ENCODE assay signal across 19 cellular contexts in the genomic region with DNA sequence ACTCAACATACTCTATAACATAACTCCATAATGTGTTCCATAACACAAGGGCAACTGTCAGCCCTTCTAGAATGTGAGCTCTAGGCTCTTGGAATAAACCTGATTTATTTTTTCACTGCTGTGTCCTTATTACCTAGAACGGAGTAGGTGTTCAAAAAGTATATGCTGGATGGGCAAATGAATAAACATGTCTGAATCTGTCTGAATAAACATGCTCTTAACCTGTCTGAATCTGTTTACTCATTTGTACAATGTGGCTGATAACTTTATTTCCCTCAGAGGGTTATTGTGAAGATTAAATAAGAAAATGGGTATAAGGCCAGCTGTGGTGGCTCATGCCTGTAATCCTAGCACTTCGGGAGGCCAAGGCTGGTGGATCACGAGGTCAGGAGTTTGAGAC. TPM values are rescaled to one million over a fixed set of nuclear protein-coding genes. Genes with fewer than 3 reads are reported as not detected.
A peak's percentile ranks its signal among the peaks of the same experiment; 100 is the strongest.
DNase-seq lines count a peak whose midpoint lies in the region; ATAC-seq, FAIRE-seq and TF ChIP-seq lines count a peak whose summit lies in the region.
"Had no signal": no experiment of that assay in that cellular context is flagged by ENCODE, and none has a peak within 500 bp of the region (broad histone marks: within the 10 kb centered on the region; RNA-seq: fewer than 3 reads in every experiment).

No MANE protein-coding gene starts in this region.

- 78% methylated on average over 3 of the region's 3 CpGs for WGBS in mesenchymal stem cell

- H2BK12ac ChIP-seq in mesenchymal stem cell (ENCODE audit: low read length in 2 of 2) = no peak overlapping the region

- TF ChIP-seq CTCF in nephron (IDR thresholded peaks at IDR 0.05; ENCODE audit: unreplicated experiment in 3 of 3) = no peak

- no peak overlapping the region for H2AK5ac ChIP-seq in mesenchymal stem cell (ENCODE audit: low read length, severe bottlenecking)

- no peak for ATAC-seq in T-helper 17 cell
- no peak for ATAC-seq in GM18909 (IDR thresholded peaks at IDR 0.05; ENCODE audit: poor library complexity, unreplicated experiment)
- ATAC-seq: HCT116 had no signal

- H2AFZ ChIP-seq in mesenchymal stem cell (ENCODE audit: low read depth, low read length) = no peak overlapping the region

- no peaks in the 10 kb centered on the region for H3K27me3 Mint-ChIP-seq in activated CD4-positive, alpha-beta memory T cell treated with anti-CD3 and anti-CD28 coated beads, Interleukin-2, amount 10 ng/mL, durations not matched to agents 7 days and 5 days
- H3K27me3 Mint-ChIP-seq in activated CD4-positive, alpha-beta memory T cell treated with anti-CD3 and anti-CD28 coated beads for 36 hours = no peaks in the 10 kb centered on the region
- no peaks in the 10 kb centered on the region for H3K27me3 Mint-ChIP-seq in T-helper 17 cell
- no peaks in the 10 kb centered on the region for H3K27me3 Mint-ChIP-seq in nephron (ENCODE audit: low read depth)

- no peak for FAIRE-seq in frontal cortex (lab: Jason Lieb, UNC)
- FAIRE-seq: GM12892, GM19239, H54 had no signal

- no peaks in the 10 kb centered on the region for H3K9me3 Mint-ChIP-seq in activated CD4-positive, alpha-beta memory T cell treated with anti-CD3 and anti-CD28 coated beads, Interleukin-2, amount 10 ng/mL, durations not matched to agents 7 days and 5 days
- H3K9me3 Mint-ChIP-seq in activated CD4-positive, alpha-beta memory T cell treated with anti-CD3 and anti-CD28 coated beads for 36 hours = no peaks in the 10 kb centered on the region
- no peaks in the 10 kb centered on the region for H3K9me3 Mint-ChIP-seq in nephron

- no peak overlapping the region for H2BK5ac ChIP-seq in mesenchymal stem cell (ENCODE audit: low read depth, low read length, poor library complexity, severe bottlenecking)

- H3K4ac ChIP-seq in mesenchymal stem cell (ENCODE audit: low read depth in 1 of 2, low read length in 2 of 2) = no peak overlapping the region

- DNase-seq in activated CD4-positive, alpha-beta memory T cell treated with anti-CD3 and anti-CD28 coated beads, Interleukin-2, amount 10 ng/mL, durations not matched to agents 7 days and 5 days = peak; percentile 4
- no peak for DNase-seq in activated CD4-positive, alpha-beta memory T cell treated with anti-CD3 and anti-CD28 coated beads for 36 hours
- no peak for DNase-seq in T-helper 17 cell
- peak; percentile 9 for DNase-seq in dedifferentiated amniotic fluid mesenchymal stem cell (ENCODE audit: extremely low spot score)
- no peak for DNase-seq in frontal cortex (ENCODE audit: low spot score in 2 of 2)
- DNase-seq in mesenchymal stem cell = no peak
- DNase-seq: 8988T; AML-193; Caco-2; CD8-positive, alpha-beta memory T cell; DND-41; GDM1 had no signal

- H3K4me1 Mint-ChIP-seq in activated CD4-positive, alpha-beta memory T cell treated with anti-CD3 and anti-CD28 coated beads, Interleukin-2, amount 10 ng/mL, durations not matched to agents 7 days and 5 days = peaks cover 19% of the 10 kb centered on the region
- H3K4me1 Mint-ChIP-seq in activated CD4-positive, alpha-beta memory T cell treated with anti-CD3 and anti-CD28 coated beads for 36 hours (ENCODE audit: low read depth) = peaks cover 14% of the 10 kb centered on the region
- H3K4me1 Mint-ChIP-seq in T-helper 17 cell (peaks cover 25% of the 10 kb centered on the region), nephron (peaks cover 36% of the 10 kb centered on the region)

- H2BK120ac ChIP-seq in mesenchymal stem cell (ENCODE audit: low read depth, low read length) = no peak overlapping the region

- H3K27ac ChIP-seq in mesenchymal stem cell (ENCODE audit: low read length, poor library complexity, severe bottlenecking) = no peak overlapping the region
- H3K27ac ChIP-seq: BLaER1 had no signal

- no peak overlapping the region for H3K27ac Mint-ChIP-seq in activated CD4-positive, alpha-beta memory T cell treated with anti-CD3 and anti-CD28 coated beads, Interleukin-2, amount 10 ng/mL, durations not matched to agents 7 days and 5 days
- no peak overlapping the region for H3K27ac Mint-ChIP-seq in activated CD4-positive, alpha-beta memory T cell treated with anti-CD3 and anti-CD28 coated beads for 36 hours
- H3K27ac Mint-ChIP-seq in T-helper 17 cell (peak overlapping the region; percentile 83), nephron (peak overlapping the region; percentile 7 to 88 (median 68))
- H3K27ac Mint-ChIP-seq: CD8-positive, alpha-beta memory T cell had no signal

- H3K4me3 ChIP-seq in mesenchymal stem cell (ENCODE audit: insufficient read depth in 1 of 2, low read depth in 1 of 2, low read length in 2 of 2) = no peak overlapping the region
- H3K4me3 ChIP-seq: BLaER1 had no signal

- H3K9ac ChIP-seq in mesenchymal stem cell (ENCODE audit: low read length) = no peak overlapping the region
- H3K9ac ChIP-seq: BLaER1 had no signal

- no peak overlapping the region for H3K4me3 Mint-ChIP-seq in activated CD4-positive, alpha-beta memory T cell treated with anti-CD3 and anti-CD28 coated beads, Interleukin-2, amount 10 ng/mL, durations not matched to agents 7 days and 5 days
- H3K4me3 Mint-ChIP-seq in activated CD4-positive, alpha-beta memory T cell treated with anti-CD3 and anti-CD28 coated beads for 36 hours = no peak overlapping the region
- H3K4me3 Mint-ChIP-seq in T-helper 17 cell (no peak overlapping the region), nephron (peak overlapping the region in 1 of 3 experiments; percentile 4)

- H3K27me3 ChIP-seq in mesenchymal stem cell (ENCODE audit: control insufficient read depth in 1 of 2, insufficient read depth in 1 of 2, low read length in 2 of 2) = no peaks in the 10 kb centered on the region
- H3K27me3 ChIP-seq: BLaER1 had no signal

- H3K18ac ChIP-seq in mesenchymal stem cell (ENCODE audit: low read depth in 1 of 2, low read length in 2 of 2) = no peak overlapping the region

- peaks cover 24% of the 10 kb centered on the region for H3K36me3 Mint-ChIP-seq in activated CD4-positive, alpha-beta memory T cell treated with anti-CD3 and anti-CD28 coated beads, Interleukin-2, amount 10 ng/mL, durations not matched to agents 7 days and 5 days (ENCODE audit: low read depth)
- peaks cover 12% of the 10 kb centered on the region for H3K36me3 Mint-ChIP-seq in activated CD4-positive, alpha-beta memory T cell treated with anti-CD3 and anti-CD28 coated beads for 36 hours
- H3K36me3 Mint-ChIP-seq in T-helper 17 cell (ENCODE audit: low read depth) = peaks cover 5% of the 10 kb centered on the region
- H3K36me3 Mint-ChIP-seq in nephron (ENCODE audit: low read depth) = peaks cover 7% of the 10 kb centered on the region

- peaks cover 9% of the 10 kb centered on the region for H3K4me1 ChIP-seq in mesenchymal stem cell (ENCODE audit: control insufficient read depth, insufficient read depth, low read depth, low read length)
- H3K4me1 ChIP-seq: Caco-2 had no signal

- H3K79me1 ChIP-seq in mesenchymal stem cell (replicated peaks; ENCODE audit: low read length, poor library complexity, severe bottlenecking) = peaks cover 4% of the 10 kb centered on the region

- POLR2A ChIA-PET in activated CD4-positive, alpha-beta memory T cell treated with anti-CD3 and anti-CD28 coated beads, Interleukin-2, amount 10 ng/mL, durations not matched to agents 7 days and 5 days (lab: Charles Lee) = interaction anchor here (1.3 kb wide), 1 partner anchor 10 kb away, joined by 3 read pairs; no protein-coding TSS in a partner anchor
- POLR2A ChIA-PET in activated CD4-positive, alpha-beta memory T cell treated with anti-CD3 and anti-CD28 coated beads for 36 hours (lab: Charles Lee) = no interaction called here

- intact Hi-C loops in activated CD4-positive, alpha-beta memory T cell treated with anti-CD3 and anti-CD28 coated beads for 36 hours (cut with micrococcal nuclease) = no loop called here

- CTCF ChIA-PET in activated CD4-positive, alpha-beta memory T cell treated with anti-CD3 and anti-CD28 coated beads, Interleukin-2, amount 10 ng/mL, durations not matched to agents 7 days and 5 days (lab: Charles Lee) = no interaction called here
- CTCF ChIA-PET in activated CD4-positive, alpha-beta memory T cell treated with anti-CD3 and anti-CD28 coated beads for 36 hours (lab: Charles Lee) = interaction anchor here (0.7 kb wide), 1 partner anchor 68 kb away, joined by 3 read pairs; no protein-coding TSS in a partner anchor

- peaks cover 3 to 6% of the 10 kb centered on the region in 2 experiments for H3K36me3 ChIP-seq in mesenchymal stem cell (ENCODE audit: control insufficient read depth in 1 of 2, insufficient read depth in 2 of 2, low read depth in 1 of 2, low read length in 2 of 2)

- no peak overlapping the region for H2BK15ac ChIP-seq in mesenchymal stem cell (ENCODE audit: low read depth, poor library complexity, severe bottlenecking)

- no peak overlapping the region for H4K8ac ChIP-seq in mesenchymal stem cell (ENCODE audit: low read length)

- no peak overlapping the region for H3K23ac ChIP-seq in mesenchymal stem cell (ENCODE audit: low read length in 2 of 2)

- H3K14ac ChIP-seq in mesenchymal stem cell (ENCODE audit: low read length in 2 of 2) = no peak overlapping the region

- H4K91ac ChIP-seq in mesenchymal stem cell (ENCODE audit: low read length) = no peak overlapping the region

- H3K4me2 ChIP-seq in mesenchymal stem cell (ENCODE audit: low read length, poor library complexity, severe bottlenecking) = no peak overlapping the region
- H3K4me2 ChIP-seq: BLaER1 had no signal

- H3K9me3 ChIP-seq in T-helper 17 cell (ENCODE audit: control insufficient read depth, low read length, poor library complexity, severe bottlenecking) = no peaks in the 10 kb centered on the region
- no peaks in the 10 kb centered on the region for H3K9me3 ChIP-seq in mesenchymal stem cell (ENCODE audit: control insufficient read depth, low read length)
- H3K9me3 ChIP-seq: BLaER1, Caco-2 had no signal

RNA-seq across cellular contexts. Expression of gene AZIN2, which starts 42.3 kb away (rescaled TPM):
- total RNA-seq in activated CD4-positive, alpha-beta memory T cell treated with anti-CD3 and anti-CD28 coated beads, Interleukin-2, amount 10 ng/mL, durations not matched to agents 7 days and 5 days = 1 to 10 TPM; 3.9 to 4.5 TPM
- 1 to 10 TPM; 2.5 to 2.9 TPM for total RNA-seq in activated CD4-positive, alpha-beta memory T cell treated with anti-CD3 and anti-CD28 coated beads for 36 hours
- 1 to 10 TPM; 6.3 to 8.6 TPM for total RNA-seq in T-helper 17 cell
- 11.8 TPM for total RNA-seq in frontal cortex
- polyA plus RNA-seq in mesenchymal stem cell (2013, experiment 1 of 2) = 4.2 TPM
- polyA plus RNA-seq in mesenchymal stem cell (2013, experiment 2 of 2) = 3.2 TPM

RNA-seq across cellular contexts. Expression of gene TRIM62, which starts 58.6 kb away (rescaled TPM):
- 10 to 100 TPM; 10.3 to 11.5 TPM for total RNA-seq in activated CD4-positive, alpha-beta memory T cell treated with anti-CD3 and anti-CD28 coated beads, Interleukin-2, amount 10 ng/mL, durations not matched to agents 7 days and 5 days
- total RNA-seq in activated CD4-positive, alpha-beta memory T cell treated with anti-CD3 and anti-CD28 coated beads for 36 hours = 1 to 10 TPM; 3.6 to 3.9 TPM
- total RNA-seq in T-helper 17 cell (10 to 100 TPM; 29.4 to 32.7 TPM), frontal cortex (3.3 TPM)
- polyA plus RNA-seq in mesenchymal stem cell (2013, experiment 1 of 2) = 10.9 TPM
- polyA plus RNA-seq in mesenchymal stem cell (2013, experiment 2 of 2) = 10.9 TPM

Comparison
In these comparisons a context has a peak if more than half of its experiments do, and no peak if none do; other contexts are left out.
1. DNase-seq: peak in activated CD4-positive, alpha-beta memory T cell treated with anti-CD3 and anti-CD28 coated beads, Interleukin-2, amount 10 ng/mL, durations not matched to agents 7 days and 5 days (single experiment) and dedifferentiated amniotic fluid mesenchymal stem cell (single experiment); none in activated CD4-positive, alpha-beta memory T cell treated with anti-CD3 and anti-CD28 coated beads for 36 hours (single experiment), T-helper 17 cell (0 of 3), frontal cortex (0 of 2) and mesenchymal stem cell (single experiment).
2. H3K27ac Mint-ChIP-seq: peak in T-helper 17 cell (single experiment) and nephron (3 of 3); none in activated CD4-positive, alpha-beta memory T cell treated with anti-CD3 and anti-CD28 coated beads, Interleukin-2, amount 10 ng/mL, durations not matched to agents 7 days and 5 days (single experiment) and activated CD4-positive, alpha-beta memory T cell treated with anti-CD3 and anti-CD28 coated beads for 36 hours (single experiment).